Comparison of ENCODE assay signal across 14 cellular contexts in the genomic region with DNA sequence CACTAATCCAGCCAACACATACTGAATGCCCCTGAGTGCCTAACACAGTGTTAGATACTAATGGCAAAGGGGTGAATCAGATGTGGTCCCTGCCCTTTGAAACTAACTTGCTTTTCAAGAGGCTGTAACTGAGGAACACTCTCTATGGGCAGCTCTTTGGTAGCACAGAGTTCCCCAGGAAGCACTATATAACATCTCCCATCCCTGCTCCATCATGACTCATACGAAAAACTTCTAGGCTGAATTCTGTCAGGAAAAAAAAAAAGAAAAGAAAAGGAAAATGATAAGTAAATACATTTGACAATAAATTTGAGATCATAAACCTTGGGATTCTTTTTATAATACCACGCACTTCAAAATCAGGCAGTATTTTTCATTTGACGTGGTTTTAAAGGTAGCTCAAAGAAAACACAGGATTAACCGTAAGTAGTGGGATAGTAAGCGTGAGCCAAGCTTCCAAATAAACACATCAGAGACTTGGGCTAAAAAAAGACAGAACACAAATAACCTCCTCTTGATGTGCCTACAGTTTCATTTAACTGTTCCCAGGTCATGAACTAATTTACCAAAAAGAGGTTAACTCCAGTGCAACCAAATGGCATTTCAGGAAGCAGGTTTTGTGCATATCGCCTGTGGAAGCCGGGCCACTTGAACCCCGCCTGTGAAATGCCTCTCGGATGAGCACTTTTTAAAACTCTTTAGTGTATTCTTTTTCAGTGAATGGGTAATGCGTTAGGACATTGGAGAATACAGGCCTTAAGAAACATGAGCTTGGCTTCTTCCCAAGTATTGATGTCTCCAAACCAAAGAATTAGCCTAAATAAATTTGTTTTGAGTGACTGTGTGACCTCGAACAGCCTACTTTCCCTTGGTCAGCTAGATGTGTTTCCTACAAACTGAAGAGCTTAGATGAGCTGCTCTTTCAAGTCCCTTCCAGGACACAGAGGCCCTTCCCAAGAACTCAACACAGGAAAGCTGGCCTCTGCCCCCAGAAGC. TPM values are rescaled to one million over a fixed set of nuclear protein-coding genes. Genes with fewer than 3 reads are reported as not detected.
A peak's percentile ranks its signal among the peaks of the same experiment; 100 is the strongest.
DNase-seq lines count a peak whose midpoint lies in the region; ATAC-seq, FAIRE-seq and TF ChIP-seq lines count a peak whose summit lies in the region.
"Had no signal": no experiment of that assay in that cellular context is flagged by ENCODE, and none has a peak within 500 bp of the region (broad histone marks: within the 10 kb centered on the region; RNA-seq: fewer than 3 reads in every experiment).

No MANE protein-coding gene starts in this region.

- FAIRE-seq in HTR-8/SVneo (lab: Jason Lieb, UNC) (no peak), endothelial cell of umbilical vein (lab: Jason Lieb, UNC) (no peak)

- intact Hi-C loops in endothelial cell of umbilical vein (cut with micrococcal nuclease): no loop called here
- intact Hi-C loops in adrenal gland (cut with DNase I): no loop called here

- no TSS peak for BruUV-seq in endothelial cell of umbilical vein (replicated peaks; lab: Mats Ljungman, UMichigan)

- 94 to 96% methylated on average over 5 to 7 of the region's 11 CpGs for WGBS in mesodermal cell (ENCODE audit: insufficient coverage in 2 of 2), 2 experiments
- WGBS in adrenal gland, 4 donors: 67 to 76% (median 72%) methylated on average over 11 of the region's 11 CpGs

- H3K9me3 ChIP-seq in endothelial cell of umbilical vein (replicated peaks; ENCODE audit: control insufficient read depth, insufficient read depth, low read length): no peaks in the 10 kb centered on the region
- H3K9me3 ChIP-seq in mesodermal cell (ENCODE audit: control insufficient read depth, low read length): no peaks in the 10 kb centered on the region
- H3K9me3 ChIP-seq in adrenal gland (replicated peaks in 1 of 3): no peaks in the 10 kb centered on the region
- H3K9me3 ChIP-seq: BE2C had no signal

- no peak overlapping the region for H3K27ac ChIP-seq in endothelial cell of umbilical vein (ENCODE audit: insufficient read depth, low read depth, low read length)
- peak overlapping the region; percentile 76 for H3K27ac ChIP-seq in mesodermal cell (ENCODE audit: low read depth, low read length, severe bottlenecking)
- no peak overlapping the region for H3K27ac ChIP-seq in adrenal gland
- H3K27ac ChIP-seq: VCaP had no signal

- POLR2A ChIA-PET in endothelial cell of umbilical vein (lab: Charles Lee): interaction anchor here (0.7 kb wide), 2 partner anchors 212 to 937 kb away, joined by 3 read pairs; no protein-coding TSS in a partner anchor

- no peak for TF ChIP-seq CTCF in endothelial cell of umbilical vein (IDR thresholded peaks at IDR 0.05; ENCODE audit: extremely low read depth in 1 of 2, insufficient read depth in 1 of 2, low read depth in 1 of 2, low read length in 2 of 2)
- no peak for TF ChIP-seq CTCF in adrenal gland (IDR thresholded peaks at IDR 0.05)

- TF ChIP-seq POLR2A in endothelial cell of umbilical vein (IDR thresholded peaks at IDR 0.05; ENCODE audit: low read depth, low read length) (no peak), adrenal gland (IDR thresholded peaks at IDR 0.05) (no peak)

- CTCF ChIA-PET in endothelial cell of umbilical vein (lab: Charles Lee): interaction anchor here (0.7 to 2.4 kb wide), 10 partner anchors 9 to 1344 kb away, joined by 3 to 7 read pairs (median 3); no protein-coding TSS in a partner anchor

- H3K27me3 ChIP-seq in endothelial cell of umbilical vein (ENCODE audit: control insufficient read depth in 2 of 2, insufficient read depth in 2 of 2, low read length in 2 of 2) (no peaks in the 10 kb centered on the region), adrenal gland (no peaks in the 10 kb centered on the region)
- H3K27me3 ChIP-seq: BE2C had no signal

- no peaks in the 10 kb centered on the region for H3K36me3 ChIP-seq in endothelial cell of umbilical vein (ENCODE audit: control insufficient read depth in 2 of 2, extremely low read depth in 1 of 2, insufficient read depth in 2 of 2, low read length in 2 of 2)
- H3K36me3 ChIP-seq in mesodermal cell (ENCODE audit: control insufficient read depth, insufficient read depth, low read length): no peaks in the 10 kb centered on the region
- no peaks in the 10 kb centered on the region for H3K36me3 ChIP-seq in adrenal gland (replicated peaks in 1 of 2)
- H3K36me3 ChIP-seq: BE2C had no signal

- H3K79me2 ChIP-seq in endothelial cell of umbilical vein (ENCODE audit: control insufficient read depth, insufficient read depth, low read length): no peaks in the 10 kb centered on the region

- no peaks in the 10 kb centered on the region for H3K9me1 ChIP-seq in endothelial cell of umbilical vein (replicated peaks; ENCODE audit: control insufficient read depth, extremely low read depth, insufficient read depth, low read length)

- H3K4me1 ChIP-seq in endothelial cell of umbilical vein (ENCODE audit: control insufficient read depth, extremely low read depth, insufficient read depth, low read length) (no peaks in the 10 kb centered on the region), mesodermal cell (ENCODE audit: control insufficient read depth, insufficient read depth, low read length, poor library complexity, severe bottlenecking) (peaks cover 44% of the 10 kb centered on the region), adrenal gland (replicated peaks in 1 of 2) (peaks cover 0 to 5% of the 10 kb centered on the region in 2 donors)
- H3K4me1 ChIP-seq: BE2C had no signal

- DNase-seq in A172 (ENCODE audit: low spot score) (peak; percentile 55), HTR-8/SVneo (ENCODE audit: insufficient read length, low spot score) (peak; percentile 46), endothelial cell of umbilical vein (ENCODE audit: low read depth, low spot score) (no peak), adrenal gland (no peak), C1 segment of cervical spinal cord (lab: John Stamatoyannopoulos, UW) (no peak)
- DNase-seq: BE2C, cerebellar nuclear complex, GOT3, Karpas-422, naive B cell had no signal

- H2AFZ ChIP-seq in endothelial cell of umbilical vein (ENCODE audit: low read depth, low read length): no peak overlapping the region

- H3K4me2 ChIP-seq in endothelial cell of umbilical vein (ENCODE audit: insufficient read depth, low read length): no peak overlapping the region

- H4K20me1 ChIP-seq in endothelial cell of umbilical vein (replicated peaks; ENCODE audit: control insufficient read depth, extremely low read depth, insufficient read depth, low read length): no peaks in the 10 kb centered on the region

- no peak for ATAC-seq in esophagus mucosa
- no peak for ATAC-seq in HG03280 (IDR thresholded peaks at IDR 0.05; ENCODE audit: unreplicated experiment)

- dilution Hi-C loops in endothelial cell of umbilical vein (cut with MboI; ENCODE audit: extremely low pct_ligation_motif_present, low sequenced_read_pairs): no loop called here

- H3K9ac ChIP-seq in endothelial cell of umbilical vein (replicated peaks; ENCODE audit: extremely low read depth, insufficient read depth, low read length): no peak overlapping the region

- H3K4me3 ChIP-seq in endothelial cell of umbilical vein (replicated peaks in 1 of 3; ENCODE audit: insufficient read depth in 1 of 3, low read depth in 1 of 3, low read length in 3 of 3) (no peak overlapping the region), mesodermal cell (ENCODE audit: extremely low read depth, insufficient read depth, low read length, poor library complexity, severe bottlenecking) (no peak overlapping the region), adrenal gland (no peak overlapping the region)

TF ChIP-seq in endothelial cell of umbilical vein, 7 proteins besides CTCF, POLR2A, EP300 and RAD21:
- peak; percentile 51 for TF ChIP-seq FOS (IDR thresholded peaks at IDR 0.05; ENCODE audit: borderline replicate concordance, insufficient read depth, low read length)
- no peak for TF ChIP-seq EZH2 (IDR thresholded peaks at IDR 0.05; ENCODE audit: borderline replicate concordance, low read depth, low read length, severe bottlenecking)

RNA-seq across cellular contexts. Expression of a gene that starts 42.0 kb away (rescaled TPM):
- 41.4 and 41.5 TPM in 2 replicates for total RNA-seq in A172 (2014; rRNA removed; shearing (Covaris generic))
- total RNA-seq in endothelial cell of umbilical vein (12.4 and 14.7 TPM in 2 replicates), esophagus mucosa (11.2 TPM), adrenal gland (10 to 100 TPM; 25.2 to 48.6 (median 32.3) TPM)
- polyA plus RNA-seq in endothelial cell of umbilical vein (8.8 TPM in 2 replicates), adrenal gland (10 to 100 TPM in 2 of 3 donors, 1 to 10 TPM in 1; 9.7 to 44.8 (median 20.0) TPM)
- 10.0 and 11.7 TPM in 2 replicates for polyA plus RNA-seq in endothelial cell of umbilical vein (2011; cell fraction: cytosol; rRNA removed)
- 5.1 and 6.1 TPM in 2 replicates for polyA plus RNA-seq in endothelial cell of umbilical vein (2011; cell fraction: nucleus; rRNA removed)
- polyA plus RNA-seq in endothelial cell of umbilical vein (2012): 18.4 and 19.1 TPM in 2 replicates
- polyA minus RNA-seq in endothelial cell of umbilical vein: 6.2 and 7.0 TPM in 2 replicates
- polyA minus RNA-seq in endothelial cell of umbilical vein (2011; cell fraction: cytosol; rRNA and poly(A)+ RNA removed): 8.8 TPM
- polyA minus RNA-seq in endothelial cell of umbilical vein (2011; cell fraction: nucleus; rRNA and poly(A)+ RNA removed): 2.9 and 4.4 TPM in 2 replicates
- polyA plus RNA-seq in mesodermal cell (2013, experiment 1 of 2): 19.4 TPM
- polyA plus RNA-seq in mesodermal cell (2013, experiment 2 of 2): 16.4 TPM

Comparison
In these comparisons a context has a peak if more than half of its experiments do, and no peak if none do; other contexts are left out.
1. DNase-seq: peak in A172 (single experiment) and HTR-8/SVneo (single experiment); none in endothelial cell of umbilical vein (single experiment), adrenal gland (0 of 7) and C1 segment of cervical spinal cord (0 of 14).